Comparison of ENCODE assay signal across 8 cellular contexts in the genomic region with DNA sequence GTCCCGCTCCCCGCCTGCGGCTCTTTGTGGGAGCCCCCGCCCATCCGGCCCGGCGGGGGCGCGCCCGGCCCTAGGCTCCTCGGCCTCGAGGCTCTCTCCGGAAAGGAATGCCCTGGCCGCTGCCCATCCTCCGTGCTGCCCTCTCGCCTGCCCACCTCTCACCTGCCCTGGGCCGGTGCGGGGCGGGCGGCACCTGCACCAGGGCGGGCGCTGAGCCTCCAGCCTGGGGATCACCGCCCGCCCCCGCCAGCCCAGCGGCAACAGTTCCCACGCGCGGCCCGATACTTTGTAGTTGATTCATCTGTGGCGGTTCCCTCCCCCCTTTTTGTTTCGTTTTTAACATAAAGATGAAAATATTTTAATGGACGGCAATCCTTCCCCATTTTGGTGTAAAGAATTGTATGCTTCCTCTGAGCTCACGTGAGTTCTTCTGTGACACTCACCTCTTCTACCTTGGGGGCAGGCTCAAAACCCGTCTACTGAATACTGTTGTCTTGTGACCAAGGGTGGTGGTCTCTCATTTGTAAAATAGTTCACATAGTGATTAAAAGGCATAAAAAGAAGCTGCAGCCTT. TPM values are rescaled to one million over a fixed set of nuclear protein-coding genes. Genes with fewer than 3 reads are reported as not detected.
DNase-seq lines count a peak whose midpoint lies in the region; ATAC-seq and TF ChIP-seq lines count a peak whose summit lies in the region.

No MANE protein-coding gene starts in this region.

- H3K9me3 ChIP-seq in DOHH2 (ENCODE audit: control insufficient read depth, insufficient read depth, low read length) (no peaks in the 10 kb centered on the region), MM.1S (replicated peaks; ENCODE audit: insufficient read depth, low read length) (no peaks in the 10 kb centered on the region), endocrine pancreas (ENCODE audit: control insufficient read depth, low read length) (no peaks in the 10 kb centered on the region), neural cell (ENCODE audit: low read length) (no peaks in the 10 kb centered on the region), tibial artery (no peaks in the 10 kb centered on the region)

- ATAC-seq in HG02610 (IDR thresholded peaks at IDR 0.05; ENCODE audit: unreplicated experiment): no peak

- peaks cover 69% of the 10 kb centered on the region for H3K4me1 ChIP-seq in DOHH2 (ENCODE audit: control insufficient read depth, low read length)
- peaks cover 45% of the 10 kb centered on the region for H3K4me1 ChIP-seq in MM.1S (ENCODE audit: low read length)
- H3K4me1 ChIP-seq in endocrine pancreas (ENCODE audit: control insufficient read depth, insufficient read depth, low read length): no peaks in the 10 kb centered on the region
- peaks cover 0 to 51% (median 34%) of the 10 kb centered on the region in 4 donors for H3K4me1 ChIP-seq in tibial artery

- H3K27me3 ChIP-seq in DOHH2 (ENCODE audit: control insufficient read depth, low read length) (no peaks in the 10 kb centered on the region), MM.1S (replicated peaks; ENCODE audit: insufficient read depth, low read length) (no peaks in the 10 kb centered on the region), endocrine pancreas (ENCODE audit: control insufficient read depth, insufficient read depth, low read length) (no peaks in the 10 kb centered on the region), neural cell (ENCODE audit: insufficient read depth, low read depth, low read length) (no peaks in the 10 kb centered on the region), tibial artery (no peaks in the 10 kb centered on the region)

- intact Hi-C loops in tibial artery (cut with DNase I; ENCODE audit: low total_unique reads): loop anchor here (1.0 to 5.0 kb wide), 3 partner anchors 64 to 160 kb away; no protein-coding TSS in a partner anchor

- no peak for TF ChIP-seq CTCF in DOHH2 (IDR thresholded peaks at IDR 0.05; ENCODE audit: low read depth, low read length, poor library complexity, severe bottlenecking)
- no peak for TF ChIP-seq CTCF in MM.1S (IDR thresholded peaks at IDR 0.05; ENCODE audit: low read length)
- TF ChIP-seq CTCF in neural cell (IDR thresholded peaks at IDR 0.05; ENCODE audit: poor library complexity, severe bottlenecking): no peak
- TF ChIP-seq CTCF in tibial artery (IDR thresholded peaks at IDR 0.05): no peak

- TF ChIP-seq EP300 in neural cell (conservative IDR thresholded peaks at IDR 0.05; ENCODE audit: poor library complexity, severe bottlenecking): no peak

- H3K4me2 ChIP-seq in DOHH2 (ENCODE audit: low read length): peak overlapping the region; percentile 96
- peak overlapping the region; percentile 97 for H3K4me2 ChIP-seq in MM.1S (ENCODE audit: low read depth, low read length)
- H3K4me2 ChIP-seq in neural cell (ENCODE audit: low read length): peak overlapping the region; percentile 83

- peaks cover 74% of the 10 kb centered on the region for H3K79me2 ChIP-seq in DOHH2 (ENCODE audit: control insufficient read depth, low read length)
- peaks cover 67% of the 10 kb centered on the region for H3K79me2 ChIP-seq in MM.1S (ENCODE audit: low read length)
- peaks cover 55% of the 10 kb centered on the region for H3K79me2 ChIP-seq in neural cell (replicated peaks; ENCODE audit: insufficient read depth, low read length)

- peaks cover 12% of the 10 kb centered on the region for H3F3A ChIP-seq in DOHH2 (ENCODE audit: control insufficient read depth, insufficient read depth)
- peaks cover 21% of the 10 kb centered on the region for H3F3A ChIP-seq in MM.1S (ENCODE audit: insufficient read depth, low read length)
- no peaks in the 10 kb centered on the region for H3F3A ChIP-seq in neural cell (ENCODE audit: insufficient read depth, low read length, poor library complexity, severe bottlenecking)

- H3K4me3 ChIP-seq in DOHH2 (ENCODE audit: low read length) (peak overlapping the region; percentile 94), MM.1S (ENCODE audit: low read length) (peak overlapping the region; percentile 70), endocrine pancreas (ENCODE audit: control insufficient read depth, insufficient read depth, low read length) (peak overlapping the region; percentile 87), neural cell (ENCODE audit: low read length) (peak overlapping the region; percentile 86), tibial artery (peak overlapping the region; percentile 66 to 89)

- no peak overlapping the region for H2AFZ ChIP-seq in MM.1S (ENCODE audit: low read length)
- H2AFZ ChIP-seq in neural cell (ENCODE audit: low read depth, low read length): no peak overlapping the region

- no peak for TF ChIP-seq RAD21 in neural cell (conservative IDR thresholded peaks at IDR 0.05)

- H3K36me3 ChIP-seq in DOHH2 (ENCODE audit: control insufficient read depth, low read length) (peaks cover 54% of the 10 kb centered on the region), MM.1S (replicated peaks; ENCODE audit: insufficient read depth, low read length) (no peaks in the 10 kb centered on the region), endocrine pancreas (ENCODE audit: control insufficient read depth, insufficient read depth, low read length) (no peaks in the 10 kb centered on the region), neural cell (ENCODE audit: insufficient read depth, low read length) (no peaks in the 10 kb centered on the region), tibial artery (no peaks in the 10 kb centered on the region)

- DNase-seq in MM.1S (peak; percentile 53), tibial artery (no peak), SK-N-DZ (ENCODE audit: low spot score) (no peak)
- DNase-seq in activated CD8-positive, alpha-beta memory T cell treated with anti-CD3 and anti-CD28 coated beads for 4 hours (ENCODE audit: low read depth in 2 of 2): peak; percentile 68 to 72

- H3K27ac ChIP-seq in DOHH2 (ENCODE audit: low read depth, low read length) (peak overlapping the region; percentile 90), MM.1S (ENCODE audit: low read length) (peak overlapping the region; percentile 84), neural cell (ENCODE audit: low read length) (peak overlapping the region; percentile 51), tibial artery (peak overlapping the region; percentile 90 to 98)

- H3K9ac ChIP-seq in MM.1S (ENCODE audit: low read length): peak overlapping the region; percentile 77
- peak overlapping the region; percentile 47 for H3K9ac ChIP-seq in endocrine pancreas (ENCODE audit: control insufficient read depth, insufficient read depth, low read length)
- H3K9ac ChIP-seq in neural cell (ENCODE audit: low read length): peak overlapping the region; percentile 78

- H3K9me2 ChIP-seq in DOHH2 (replicated peaks; ENCODE audit: control insufficient read depth, low read length): no peaks in the 10 kb centered on the region
- H3K9me2 ChIP-seq in MM.1S (replicated peaks; ENCODE audit: insufficient read depth, low read length): no peaks in the 10 kb centered on the region
- H3K9me2 ChIP-seq in neural cell (ENCODE audit: insufficient read depth, low read length): no peaks in the 10 kb centered on the region

- H4K20me1 ChIP-seq in DOHH2 (ENCODE audit: control insufficient read depth, insufficient read depth, low read depth, low read length) (peaks cover 21% of the 10 kb centered on the region), MM.1S (ENCODE audit: insufficient read depth, low read length) (peaks cover 22% of the 10 kb centered on the region; the same call in 1 of the 2 replicates), neural cell (ENCODE audit: insufficient read depth) (peaks cover 34% of the 10 kb centered on the region)

TF ChIP-seq in neural cell, 6 proteins besides CTCF, POLR2A, EP300 and RAD21:
- TF ChIP-seq POLR2AphosphoS5 (IDR thresholded peaks at IDR 0.05) (no peak), EZH2 (IDR thresholded peaks at IDR 0.05; ENCODE audit: borderline replicate concordance, insufficient read depth, low read length, poor library complexity, severe bottlenecking) (no peak), SMC3 (conservative IDR thresholded peaks at IDR 0.05; ENCODE audit: poor library complexity) (no peak), MXI1 (conservative IDR thresholded peaks at IDR 0.05; ENCODE audit: poor library complexity, severe bottlenecking) (no peak), TAF1 (IDR thresholded peaks at IDR 0.05; ENCODE audit: low read depth) (no peak)
- TF ChIP-seq, protein P1, sequence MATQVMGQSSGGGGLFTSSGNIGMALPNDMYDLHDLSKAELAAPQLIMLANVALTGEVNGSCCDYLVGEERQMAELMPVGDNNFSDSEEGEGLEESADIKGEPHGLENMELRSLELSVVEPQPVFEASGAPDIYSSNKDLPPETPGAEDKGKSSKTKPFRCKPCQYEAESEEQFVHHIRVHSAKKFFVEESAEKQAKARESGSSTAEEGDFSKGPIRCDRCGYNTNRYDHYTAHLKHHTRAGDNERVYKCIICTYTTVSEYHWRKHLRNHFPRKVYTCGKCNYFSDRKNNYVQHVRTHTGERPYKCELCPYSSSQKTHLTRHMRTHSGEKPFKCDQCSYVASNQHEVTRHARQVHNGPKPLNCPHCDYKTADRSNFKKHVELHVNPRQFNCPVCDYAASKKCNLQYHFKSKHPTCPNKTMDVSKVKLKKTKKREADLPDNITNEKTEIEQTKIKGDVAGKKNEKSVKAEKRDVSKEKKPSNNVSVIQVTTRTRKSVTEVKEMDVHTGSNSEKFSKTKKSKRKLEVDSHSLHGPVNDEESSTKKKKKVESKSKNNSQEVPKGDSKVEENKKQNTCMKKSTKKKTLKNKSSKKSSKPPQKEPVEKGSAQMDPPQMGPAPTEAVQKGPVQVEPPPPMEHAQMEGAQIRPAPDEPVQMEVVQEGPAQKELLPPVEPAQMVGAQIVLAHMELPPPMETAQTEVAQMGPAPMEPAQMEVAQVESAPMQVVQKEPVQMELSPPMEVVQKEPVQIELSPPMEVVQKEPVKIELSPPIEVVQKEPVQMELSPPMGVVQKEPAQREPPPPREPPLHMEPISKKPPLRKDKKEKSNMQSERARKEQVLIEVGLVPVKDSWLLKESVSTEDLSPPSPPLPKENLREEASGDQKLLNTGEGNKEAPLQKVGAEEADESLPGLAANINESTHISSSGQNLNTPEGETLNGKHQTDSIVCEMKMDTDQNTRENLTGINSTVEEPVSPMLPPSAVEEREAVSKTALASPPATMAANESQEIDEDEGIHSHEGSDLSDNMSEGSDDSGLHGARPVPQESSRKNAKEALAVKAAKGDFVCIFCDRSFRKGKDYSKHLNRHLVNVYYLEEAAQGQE (IDR thresholded peaks at IDR 0.05; ENCODE audit: borderline replicate concordance): no peak
TF ChIP-seq in neural cell: peak in this region for 0.

RNA-seq across cellular contexts. Expression of gene KLF13, which starts 1.9 kb away (rescaled TPM):
- polyA plus RNA-seq in neural cell: 17.0 and 26.1 TPM in 2 replicates
- polyA minus RNA-seq in neural cell: 33.4 and 41.0 TPM in 2 replicates
- polyA plus RNA-seq in SK-N-DZ (2014; cell fraction: cytosol; rRNA removed): 65.3 and 76.1 TPM in 2 replicates
- 26.8 and 37.7 TPM in 2 replicates for polyA plus RNA-seq in SK-N-DZ (2014; cell fraction: nucleus; rRNA removed)

Comparison
In these comparisons a context has a peak if more than half of its experiments do, and no peak if none do; other contexts are left out.
1. DNase-seq: peak in MM.1S (single experiment) and activated CD8-positive, alpha-beta memory T cell treated with anti-CD3 and anti-CD28 coated beads for 4 hours (2 of 2); none in tibial artery (0 of 2) and SK-N-DZ (single experiment).
2. Peak in every context shown above with its lines, with median percentiles within 50 percentile points of each other: H3K27ac ChIP-seq, H3K4me2 ChIP-seq, H3K4me3 ChIP-seq and H3K9ac ChIP-seq.